Comparison of ENCODE assay signal across 20 cellular contexts in genomic region chr4:35802644-35803043, GRCh38.
"Had no signal": no experiment of that assay in that cellular context is flagged by ENCODE, and none has a peak within 500 bp of the region (broad histone marks: within the 10 kb centered on the region; RNA-seq: fewer than 3 reads in every experiment).

No MANE protein-coding gene starts in this region.

- DNase-seq: IMR-90, Karpas-422, KG1, MG63, NCI-H1092, NCI-H1105 treated with DMSO at 0.1 percent for 48 hours, NCI-H1417 treated with DMSO at 0.1 percent for 48 hours, NCI-H187, NCI-H2029, NCI-H2081 treated with DMSO at 0.1 percent for 48 hours, NCI-H2171, NCI-H226, NCI-H446, NCI-H510A, NCI-H524 treated with DMSO at 0.1 percent for 48 hours, NCI-H69, SHP77, SK-N-SH, SW 1271 had no signal

- ATAC-seq: HepG2 had no signal
